10 cellular contexts compared by ENCODE assay signal in genomic region chr14:54343276-54344121, GRCh38. TPM values are rescaled to one million over a fixed set of nuclear protein-coding genes. Genes with fewer than 3 reads are reported as not detected.
DNase-seq lines count a peak whose midpoint lies in the region; ATAC-seq and TF ChIP-seq lines count a peak whose summit lies in the region.
"Had no signal": no experiment of that assay in that cellular context is flagged by ENCODE, and none has a peak within 500 bp of the region (broad histone marks: within the 10 kb centered on the region; RNA-seq: fewer than 3 reads in every experiment).

No MANE protein-coding gene starts in this region.

- H3K27ac Mint-ChIP-seq in activated naive CD8-positive, alpha-beta T cell treated with anti-CD3 and anti-CD28 coated beads for 36 hours: no peak overlapping the region
- H3K27ac Mint-ChIP-seq: stimulated activated naive CD8-positive, alpha-beta T cell treated with anti-CD3 and anti-CD28 coated beads, Interleukin-15, amount 100 ng/mL, for 72 hours had no signal

- no peak overlapping the region for H3K4me3 ChIP-seq in trophoblast cell (ENCODE audit: low read depth, low read length)

- H3K14ac ChIP-seq in trophoblast cell (ENCODE audit: low read length): no peak overlapping the region

- no peaks in the 10 kb centered on the region for H3K27me3 ChIP-seq in trophoblast cell (ENCODE audit: insufficient read depth, low read length)

- no peaks in the 10 kb centered on the region for H3K79me1 ChIP-seq in trophoblast cell (ENCODE audit: low read length)

- no peaks in the 10 kb centered on the region for H3K9me3 ChIP-seq in trophoblast cell (ENCODE audit: insufficient read depth, low read depth, low read length)

- H3K36me3 ChIP-seq in trophoblast cell (ENCODE audit: control insufficient read depth in 1 of 2, insufficient read depth in 2 of 2, low read length in 2 of 2): no peaks in the 10 kb centered on the region

- peaks cover 2 to 5% of the 10 kb centered on the region in 2 experiments for H3K4me1 ChIP-seq in trophoblast cell (ENCODE audit: control insufficient read depth in 1 of 2, insufficient read depth in 2 of 2, low read length in 2 of 2)

- H3K4ac ChIP-seq in trophoblast cell (ENCODE audit: low read depth, low read length): no peak overlapping the region

- H3K18ac ChIP-seq in trophoblast cell (ENCODE audit: low read length): no peak overlapping the region

- no peaks in the 10 kb centered on the region for H3K9me3 Mint-ChIP-seq in activated naive CD8-positive, alpha-beta T cell treated with anti-CD3 and anti-CD28 coated beads for 36 hours
- H3K9me3 Mint-ChIP-seq: central memory CD8-positive, alpha-beta T cell; stimulated activated naive CD8-positive, alpha-beta T cell treated with anti-CD3 and anti-CD28 coated beads, Interleukin-15, amount 100 ng/mL, for 72 hours had no signal

- peak overlapping the region; percentile 20 for H3K9ac ChIP-seq in trophoblast cell (ENCODE audit: low read length)

- no peak overlapping the region for H3K4me2 ChIP-seq in trophoblast cell (ENCODE audit: low read length)

- H3K27me3 Mint-ChIP-seq in activated naive CD8-positive, alpha-beta T cell treated with anti-CD3 and anti-CD28 coated beads for 36 hours: no peaks in the 10 kb centered on the region

- POLR2A ChIA-PET in HEK293T (lab: Yijun Ruan, JAX): interaction anchor here (1.0 kb wide), 1 partner anchor 54 kb away, joined by 3 read pairs; the partner anchor contains the start of gene CDKN3

- H3K36me3 Mint-ChIP-seq in activated naive CD8-positive, alpha-beta T cell treated with anti-CD3 and anti-CD28 coated beads for 36 hours: no peaks in the 10 kb centered on the region

- H4K91ac ChIP-seq in trophoblast cell (ENCODE audit: low read depth, low read length): no peak overlapping the region

- CTCF ChIA-PET in HEK293T (lab: Yijun Ruan, JAX): interaction anchor here (0.6 to 1.5 kb wide), 7 partner anchors 14 to 1047 kb away, joined by 3 to 12 read pairs (median 3); no protein-coding TSS in a partner anchor

- no peak overlapping the region for H3K27ac ChIP-seq in trophoblast cell (ENCODE audit: low read depth, low read length)

- no peak overlapping the region for H3K23ac ChIP-seq in trophoblast cell (ENCODE audit: low read length)

- H3K4me1 Mint-ChIP-seq in activated naive CD8-positive, alpha-beta T cell treated with anti-CD3 and anti-CD28 coated beads for 36 hours: no peaks in the 10 kb centered on the region
- H3K4me1 Mint-ChIP-seq: central memory CD8-positive, alpha-beta T cell; stimulated activated naive CD8-positive, alpha-beta T cell treated with anti-CD3 and anti-CD28 coated beads, Interleukin-15, amount 100 ng/mL, for 72 hours had no signal

- no CpG with 5 or more reads among the region's 18 CpGs for whole genome bisulfite sequencing in trophoblast cell (ENCODE audit: extremely low coverage, insufficient coverage, insufficient read length)

- no peak overlapping the region for H2BK5ac ChIP-seq in trophoblast cell (ENCODE audit: low read depth, low read length, poor library complexity)

- no peak for ATAC-seq in HG03354 (IDR thresholded peaks at IDR 0.05; ENCODE audit: poor library complexity, severe bottlenecking, unreplicated experiment)
- ATAC-seq in HG03432 (IDR thresholded peaks at IDR 0.05; ENCODE audit: unreplicated experiment): no peak

- H2AFZ ChIP-seq in trophoblast cell (ENCODE audit: insufficient read depth, low read length, poor library complexity): no peak overlapping the region

- no peak overlapping the region for H2BK120ac ChIP-seq in trophoblast cell (ENCODE audit: insufficient read depth, low read length, poor library complexity)

- no peak overlapping the region for H2AK5ac ChIP-seq in trophoblast cell (ENCODE audit: low read length)

- no peak overlapping the region for H2BK12ac ChIP-seq in trophoblast cell (ENCODE audit: low read length)

- no peak for DNase-seq in HEK293T (ENCODE audit: extremely low spot score)
- peak; percentile 88 for DNase-seq in NCI-H2171 (lab: John Stamatoyannopoulos, UW)
- DNase-seq in cerebellar cortex (ENCODE audit: low spot score): peak; percentile 83
- DNase-seq in trophoblast cell: no peak
- DNase-seq in activated naive CD8-positive, alpha-beta T cell treated with anti-CD3 and anti-CD28 coated beads for 36 hours: no peak
- no peak for DNase-seq in SW 1271 (lab: John Stamatoyannopoulos, UW)
- DNase-seq: stimulated activated naive CD8-positive, alpha-beta T cell treated with anti-CD3 and anti-CD28 coated beads, Interleukin-15, amount 100 ng/mL, for 72 hours had no signal

- no peak overlapping the region for H4K8ac ChIP-seq in trophoblast cell (ENCODE audit: low read depth, low read length)

- H3K4me3 Mint-ChIP-seq in activated naive CD8-positive, alpha-beta T cell treated with anti-CD3 and anti-CD28 coated beads for 36 hours: no peak overlapping the region
- H3K4me3 Mint-ChIP-seq: central memory CD8-positive, alpha-beta T cell; stimulated activated naive CD8-positive, alpha-beta T cell treated with anti-CD3 and anti-CD28 coated beads, Interleukin-15, amount 100 ng/mL, for 72 hours had no signal

- no peaks in the 10 kb centered on the region for H3K79me2 ChIP-seq in trophoblast cell (ENCODE audit: control insufficient read depth, insufficient read depth, low read length, poor library complexity)

- no peak overlapping the region for H4K12ac ChIP-seq in trophoblast cell (ENCODE audit: low read depth, low read length)

TF ChIP-seq in HEK293T, 16 proteins besides CTCF, POLR2A, EP300 and RAD21:
- TF ChIP-seq CTBP1 (IDR thresholded peaks at IDR 0.05; ENCODE audit: borderline replicate concordance): no peak
- TF ChIP-seq, protein P1, sequence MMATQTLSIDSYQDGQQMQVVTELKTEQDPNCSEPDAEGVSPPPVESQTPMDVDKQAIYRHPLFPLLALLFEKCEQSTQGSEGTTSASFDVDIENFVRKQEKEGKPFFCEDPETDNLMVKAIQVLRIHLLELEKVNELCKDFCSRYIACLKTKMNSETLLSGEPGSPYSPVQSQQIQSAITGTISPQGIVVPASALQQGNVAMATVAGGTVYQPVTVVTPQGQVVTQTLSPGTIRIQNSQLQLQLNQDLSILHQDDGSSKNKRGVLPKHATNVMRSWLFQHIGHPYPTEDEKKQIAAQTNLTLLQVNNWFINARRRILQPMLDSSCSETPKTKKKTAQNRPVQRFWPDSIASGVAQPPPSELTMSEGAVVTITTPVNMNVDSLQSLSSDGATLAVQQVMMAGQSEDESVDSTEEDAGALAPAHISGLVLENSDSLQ (IDR thresholded peaks at IDR 0.05): peak; percentile 76
- no peak for TF ChIP-seq FOXK2 (IDR thresholded peaks at IDR 0.05)
- no peak for TF ChIP-seq FOXM1 (IDR thresholded peaks at IDR 0.05; ENCODE audit: borderline replicate concordance)
- TF ChIP-seq ZNF384 (IDR thresholded peaks at IDR 0.05): peak; percentile 94
- no peak for TF ChIP-seq NFRKB (IDR thresholded peaks at IDR 0.05)
- no peak for TF ChIP-seq ELF4 (IDR thresholded peaks at IDR 0.05)
- TF ChIP-seq SUZ12 (IDR thresholded peaks at IDR 0.05): no peak
- TF ChIP-seq HDGF (IDR thresholded peaks at IDR 0.05; ENCODE audit: borderline replicate concordance): no peak
- TF ChIP-seq FOXA1 (IDR thresholded peaks at IDR 0.05): no peak
- TF ChIP-seq L3MBTL2 (conservative IDR thresholded peaks at IDR 0.05): no peak
- TF ChIP-seq LEF1 (IDR thresholded peaks at IDR 0.05; ENCODE audit: borderline replicate concordance): no peak
- TF ChIP-seq ARNT (IDR thresholded peaks at IDR 0.05): no peak
- TF ChIP-seq TARDBP (IDR thresholded peaks at IDR 0.05): no peak
- no peak for TF ChIP-seq BHLHE40 (IDR thresholded peaks at IDR 0.05; ENCODE audit: borderline replicate concordance)
- no peak for TF ChIP-seq SP1 (IDR thresholded peaks at IDR 0.05)

RNA-seq across cellular contexts. Expression of gene CDKN3, which starts 53.3 kb away (rescaled TPM):
- polyA plus RNA-seq in trophoblast cell (2013): 33.7 and 35.6 TPM in 2 replicates
- total RNA-seq in activated naive CD8-positive, alpha-beta T cell treated with anti-CD3 and anti-CD28 coated beads for 36 hours: 10 to 100 TPM; 77.9 to 79.5 TPM

Comparison
In these comparisons a context has a peak if more than half of its experiments do, and no peak if none do; other contexts are left out.
1. DNase-seq: peak in NCI-H2171 (single experiment) and cerebellar cortex (single experiment); none in HEK293T (single experiment), trophoblast cell (0 of 2), activated naive CD8-positive, alpha-beta T cell treated with anti-CD3 and anti-CD28 coated beads for 36 hours (single experiment) and SW 1271 (0 of 2).